ENCODE assay signal across 20 cellular contexts in genomic region chr14:50272498-50272897, GRCh38.
"Had no signal": no experiment of that assay in that cellular context is flagged by ENCODE, and none has a peak within 500 bp of the region (broad histone marks: within the 10 kb centered on the region; RNA-seq: fewer than 3 reads in every experiment).

No MANE protein-coding gene starts in this region.

- H3K27ac Mint-ChIP-seq: activated CD4-positive, alpha-beta T cell treated with anti-CD3 and anti-CD28 coated beads, Interleukin-2, amount 10 ng/mL, durations not matched to agents 24 days and 14 days; activated CD8-positive, alpha-beta T cell treated with anti-CD3 and anti-CD28 coated beads for 36 hours; activated naive CD8-positive, alpha-beta T cell treated with anti-CD3 and anti-CD28 coated beads, Interleukin-2, amount 10 ng/mL, durations not matched to agents 7 days and 5 days; activated T-cell treated with anti-CD3 and anti-CD28 coated beads, Interleukin-2, amount 50 U/mL, for 24 hours; activated T-helper 2 cell treated with anti-CD3 and anti-CD28 coated beads, Interferon-gamma antibody, Interleukin-2, Interleukin-4, amounts not matched to agents 10 μg/mL and 5 μg/mL and 100 μg/mL, durations not matched to agents 14 hours and 24 hours and 36 hours; natural killer cell; T-helper 1 cell treated with Interleukin-12 subunit alpha and Interleukin-12 subunit beta and Interleukin-4 antibody, amounts not matched to agents 30 μg/mL and 1 μg/mL, for 36 hours; type B pancreatic cell had no signal

- H2AFZ ChIP-seq: hepatocyte had no signal

- H3K36me3 Mint-ChIP-seq: natural killer cell; stimulated activated effector memory CD8-positive, alpha-beta T cell treated with anti-CD3 and anti-CD28 coated beads, Interleukin-12 subunit alpha, Interleukin-12 subunit beta, amount 100 ng/mL, for 72 hours had no signal

- H3K27ac ChIP-seq: brain microvascular endothelial cell, hepatocyte, lower lobe of right lung, pancreas, right lobe of liver, stomach had no signal

- H3K4me1 Mint-ChIP-seq: activated CD4-positive, alpha-beta T cell treated with anti-CD3 and anti-CD28 coated beads, Interleukin-2, amount 10 ng/mL, durations not matched to agents 24 days and 14 days; activated naive CD8-positive, alpha-beta T cell treated with anti-CD3 and anti-CD28 coated beads, Interleukin-2, amount 10 ng/mL, durations not matched to agents 7 days and 5 days; natural killer cell; stimulated activated effector memory CD8-positive, alpha-beta T cell treated with anti-CD3 and anti-CD28 coated beads, Interleukin-12 subunit alpha, Interleukin-12 subunit beta, amount 100 ng/mL, for 72 hours had no signal

- H3K4me1 ChIP-seq: lower lobe of right lung, pancreas, right lobe of liver, stomach had no signal

- H3K27me3 Mint-ChIP-seq: activated CD4-positive, alpha-beta T cell treated with anti-CD3 and anti-CD28 coated beads, Interleukin-2, amount 10 ng/mL, durations not matched to agents 24 days and 14 days; activated CD8-positive, alpha-beta T cell treated with anti-CD3 and anti-CD28 coated beads for 36 hours; activated naive CD8-positive, alpha-beta T cell treated with anti-CD3 and anti-CD28 coated beads, Interleukin-2, amount 10 ng/mL, durations not matched to agents 7 days and 5 days; activated T-cell treated with anti-CD3 and anti-CD28 coated beads, Interleukin-2, amount 50 U/mL, for 24 hours; type B pancreatic cell had no signal

- H3K4me2 ChIP-seq: hepatocyte, smooth muscle cell had no signal

- H3K9me3 Mint-ChIP-seq: activated CD4-positive, alpha-beta T cell treated with anti-CD3 and anti-CD28 coated beads, Interleukin-2, amount 10 ng/mL, durations not matched to agents 24 days and 14 days; activated CD8-positive, alpha-beta T cell treated with anti-CD3 and anti-CD28 coated beads for 36 hours; activated naive CD8-positive, alpha-beta T cell treated with anti-CD3 and anti-CD28 coated beads, Interleukin-2, amount 10 ng/mL, durations not matched to agents 7 days and 5 days; activated T-cell treated with anti-CD3 and anti-CD28 coated beads, Interleukin-2, amount 50 U/mL, for 24 hours; activated T-helper 2 cell treated with anti-CD3 and anti-CD28 coated beads, Interferon-gamma antibody, Interleukin-2, Interleukin-4, amounts not matched to agents 10 μg/mL and 5 μg/mL and 100 μg/mL, durations not matched to agents 14 hours and 24 hours and 36 hours; natural killer cell; stimulated activated effector memory CD8-positive, alpha-beta T cell treated with anti-CD3 and anti-CD28 coated beads, Interleukin-12 subunit alpha, Interleukin-12 subunit beta, amount 100 ng/mL, for 72 hours; T-helper 1 cell treated with Interleukin-12 subunit alpha and Interleukin-12 subunit beta and Interleukin-4 antibody, amounts not matched to agents 30 μg/mL and 1 μg/mL, for 36 hours; type B pancreatic cell had no signal

- FAIRE-seq: islet of Langerhans, pancreas had no signal

- ATAC-seq: activated CD8-positive, alpha-beta T cell treated with anti-CD3 and anti-CD28 coated beads for 36 hours; lower lobe of right lung; natural killer cell; pancreas; right lobe of liver; stimulated activated effector memory CD8-positive, alpha-beta T cell treated with anti-CD3 and anti-CD28 coated beads, Interleukin-12 subunit alpha, Interleukin-12 subunit beta, amount 100 ng/mL, for 72 hours had no signal

- H3K79me2 ChIP-seq: hepatocyte had no signal

- DNase-seq: activated CD4-positive, alpha-beta T cell treated with anti-CD3 and anti-CD28 coated beads, Interleukin-2, amount 10 ng/mL, durations not matched to agents 24 days and 14 days; activated CD8-positive, alpha-beta T cell treated with anti-CD3 and anti-CD28 coated beads for 36 hours; activated naive CD4-positive, alpha-beta T cell treated with Interleukin-2 at 50 U/mL for 16 hours; activated naive CD8-positive, alpha-beta T cell treated with anti-CD3 and anti-CD28 coated beads, Interleukin-2, amount 10 ng/mL, durations not matched to agents 7 days and 5 days; activated T-cell treated with anti-CD3 and anti-CD28 coated beads, Interleukin-2, amount 50 U/mL, for 24 hours; brain microvascular endothelial cell; cortex of kidney; lower lobe of right lung; natural killer cell; pancreas; right lobe of liver; stimulated activated CD4-positive, alpha-beta T cell treated with anti-CD3 and anti-CD28 coated beads, Interleukin-4, amount 100 ng/mL, for 24 hours; stomach had no signal

- H3K27me3 ChIP-seq: brain microvascular endothelial cell, hepatocyte, pancreas, right lobe of liver, stomach had no signal

- H3K36me3 ChIP-seq: brain microvascular endothelial cell, pancreas, right lobe of liver had no signal

- H3K4me3 Mint-ChIP-seq: activated CD4-positive, alpha-beta T cell treated with anti-CD3 and anti-CD28 coated beads, Interleukin-2, amount 10 ng/mL, durations not matched to agents 24 days and 14 days; activated CD8-positive, alpha-beta T cell treated with anti-CD3 and anti-CD28 coated beads for 36 hours; activated naive CD8-positive, alpha-beta T cell treated with anti-CD3 and anti-CD28 coated beads, Interleukin-2, amount 10 ng/mL, durations not matched to agents 7 days and 5 days; activated T-cell treated with anti-CD3 and anti-CD28 coated beads, Interleukin-2, amount 50 U/mL, for 24 hours; natural killer cell; stimulated activated effector memory CD8-positive, alpha-beta T cell treated with anti-CD3 and anti-CD28 coated beads, Interleukin-12 subunit alpha, Interleukin-12 subunit beta, amount 100 ng/mL, for 72 hours; T-helper 1 cell treated with Interleukin-12 subunit alpha and Interleukin-12 subunit beta and Interleukin-4 antibody, amounts not matched to agents 30 μg/mL and 1 μg/mL, for 36 hours; type B pancreatic cell had no signal

- H3K4me3 ChIP-seq: hepatocyte, lower lobe of right lung, pancreas, right lobe of liver, smooth muscle cell, stomach had no signal

- H3K9me3 ChIP-seq: lower lobe of right lung, pancreas, right lobe of liver, stomach had no signal
